10 cellular contexts compared by ENCODE assay signal in the genomic region with DNA sequence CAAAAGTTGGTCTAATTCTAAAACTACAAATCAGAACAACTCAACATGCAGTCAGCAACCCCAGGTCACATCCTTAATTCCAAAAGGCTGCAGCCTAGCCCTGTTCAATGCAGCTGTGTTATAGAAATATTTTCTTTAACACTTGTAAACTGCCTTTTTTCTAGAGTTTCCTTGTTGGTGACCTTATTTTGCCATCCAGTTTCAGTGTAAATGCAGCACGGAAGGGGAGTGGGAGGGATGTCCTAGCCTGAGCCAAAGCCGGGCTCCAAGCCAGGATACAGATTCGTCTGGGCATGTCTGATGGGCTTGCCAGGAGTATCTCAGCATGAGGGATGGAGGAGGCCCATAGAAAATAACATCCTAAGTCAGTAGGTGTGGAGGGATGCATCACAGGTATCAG. TPM values are rescaled to one million over a fixed set of nuclear protein-coding genes. Genes with fewer than 3 reads are reported as not detected.
A peak's percentile ranks its signal among the peaks of the same experiment; 100 is the strongest.
DNase-seq lines count a peak whose midpoint lies in the region; ATAC-seq, FAIRE-seq and TF ChIP-seq lines count a peak whose summit lies in the region.
"Had no signal": no experiment of that assay in that cellular context is flagged by ENCODE, and none has a peak within 500 bp of the region (broad histone marks: within the 10 kb centered on the region; RNA-seq: fewer than 3 reads in every experiment).

No MANE protein-coding gene starts in this region.

- no peak overlapping the region for H3K4me2 ChIP-seq in H1 (ENCODE audit: insufficient read depth in 1 of 2, low read depth in 2 of 2, low read length in 2 of 2)

- no peaks in the 10 kb centered on the region for H3K23me2 ChIP-seq in H1 (ENCODE audit: low read depth, low read length)

- TF ChIP-seq EP300 in H1 (IDR thresholded peaks at IDR 0.05; ENCODE audit: borderline replicate concordance in 1 of 2, low read depth in 2 of 2, low read length in 2 of 2): no peak
- no peak for TF ChIP-seq EP300 in tibial nerve (IDR thresholded peaks at IDR 0.05)

- DNase-seq in DMS153 (lab: John Stamatoyannopoulos, UW) (peak; percentile 65), NCI-H446 (lab: John Stamatoyannopoulos, UW) (peak; percentile 83 to 88), H1 (ENCODE audit: low read depth in 1 of 2, low spot score in 2 of 2) (no peak), occipital lobe (lab: John Stamatoyannopoulos, UW) (peak; percentile 59), AG08395 (ENCODE audit: low spot score) (no peak), tibial nerve (ENCODE audit: low spot score in 2 of 2) (no peak), EL (no peak)
- DNase-seq: activated CD4-positive, alpha-beta T cell treated with anti-CD3 and anti-CD28 coated beads, Interleukin-2, amount 50 U/mL, for 4 hours; PC-3 had no signal

- H4K91ac ChIP-seq in H1 (replicated peaks; ENCODE audit: insufficient read length, low read length): no peak overlapping the region

- no peaks in the 10 kb centered on the region for H3K9me3 ChIP-seq in H1 (ENCODE audit: insufficient read depth in 2 of 2, low read depth in 1 of 2, low read length in 1 of 2)
- no peaks in the 10 kb centered on the region for H3K9me3 ChIP-seq in tibial nerve

- H4K5ac ChIP-seq in H1 (ENCODE audit: insufficient read length, low read depth, low read length): no peak overlapping the region

- no peak overlapping the region for H3K27ac ChIP-seq in H1 (ENCODE audit: low read depth, low read length)
- H3K27ac ChIP-seq in tibial nerve: no peak overlapping the region

- no peak for ATAC-seq in GM18505 (IDR thresholded peaks at IDR 0.05; ENCODE audit: unreplicated experiment)
- ATAC-seq: PC-3 had no signal

- H3K56ac ChIP-seq in H1 (replicated peaks; ENCODE audit: insufficient read length, low read depth, low read length): no peak overlapping the region

- H2BK5ac ChIP-seq in H1 (ENCODE audit: low read depth, low read length): 0 out of 2 replicates have a peak overlapping the region, but pooled peaks have one; percentile 7

- POLR2A ChIA-PET in H1 (lab: Charles Lee; ENCODE audit: partially characterized antibody): no interaction called here

- no peak overlapping the region for H2BK120ac ChIP-seq in H1 (replicated peaks; ENCODE audit: low read depth, low read length)

- no peaks in the 10 kb centered on the region for H4K20me1 ChIP-seq in H1 (replicated peaks in 1 of 2; ENCODE audit: control insufficient read depth in 1 of 2, insufficient read depth in 2 of 2, low read length in 2 of 2)

- no peak overlapping the region for H3K18ac ChIP-seq in H1 (ENCODE audit: extremely low read depth, low read length)

- H3K14ac ChIP-seq in H1 (ENCODE audit: insufficient read length): no peak overlapping the region

- no peak overlapping the region for H2BK20ac ChIP-seq in H1 (ENCODE audit: low read length)

- CTCF ChIA-PET in H1 (lab: Charles Lee; ENCODE audit: partially characterized antibody): interaction anchor here (0.8 kb wide), 1 partner anchor 97 kb away, joined by 3 read pairs; no protein-coding TSS in a partner anchor

- H3K79me1 ChIP-seq in H1 (ENCODE audit: low read depth, low read length): no peaks in the 10 kb centered on the region

- TF ChIP-seq CTCF in H1 (IDR thresholded peaks at IDR 0.05; ENCODE audit: control extremely low read depth in 1 of 3, insufficient read depth in 1 of 3, low read depth in 1 of 3, low read length in 3 of 3) (no peak), tibial nerve (IDR thresholded peaks at IDR 0.05) (no peak)

- H2AFZ ChIP-seq in H1 (ENCODE audit: low read length): peak overlapping the region; percentile 91

- H3K36me3 ChIP-seq in H1 (ENCODE audit: control insufficient read depth in 2 of 4, insufficient read depth in 4 of 4, low read length in 3 of 4): no peaks in the 10 kb centered on the region
- H3K36me3 ChIP-seq in tibial nerve: no peaks in the 10 kb centered on the region

- H3K27me3 ChIP-seq in H1 (replicated peaks in 1 of 4; ENCODE audit: control insufficient read depth in 3 of 4, extremely low read depth in 1 of 4, insufficient read depth in 3 of 4, low read length in 3 of 4) (no peaks in the 10 kb centered on the region; a peak in 1 of 7 replicates), tibial nerve (no peaks in the 10 kb centered on the region)

- TF ChIP-seq POLR2A in H1 (IDR thresholded peaks at IDR 0.05; ENCODE audit: control extremely low read depth in 1 of 2, low read depth in 2 of 2, low read length in 2 of 2) (no peak), GM18505 (IDR thresholded peaks at IDR 0.05; ENCODE audit: borderline replicate concordance, extremely low read depth, insufficient read depth, insufficient read length) (no peak), tibial nerve (IDR thresholded peaks at IDR 0.05) (no peak)

- H3K4me3 ChIP-seq in H1 (ENCODE audit: extremely low read depth in 1 of 4, insufficient read depth in 2 of 4, low read depth in 3 of 4, low read length in 4 of 4): no peak overlapping the region
- no peak overlapping the region for H3K4me3 ChIP-seq in tibial nerve

- no peak overlapping the region for H2BK15ac ChIP-seq in H1 (ENCODE audit: low read length)

- no peak overlapping the region for H3K4ac ChIP-seq in H1 (replicated peaks; ENCODE audit: insufficient read length, low read depth, low read length)

- no peak overlapping the region for H2BK12ac ChIP-seq in H1 (ENCODE audit: low read depth, low read length)

- H3K4me1 ChIP-seq in H1 (replicated peaks in 1 of 4; ENCODE audit: control insufficient read depth in 3 of 4, insufficient read depth in 4 of 4, low read length in 3 of 4) (no peaks in the 10 kb centered on the region; a peak in 1 of 7 replicates), tibial nerve (peaks cover 0 to 45% (median 15%) of the 10 kb centered on the region in 4 donors)

- H4K8ac ChIP-seq in H1 (ENCODE audit: extremely low read depth, insufficient read depth, low read length): no peak overlapping the region

- H2AK5ac ChIP-seq in H1 (ENCODE audit: low read depth, low read length): no peak overlapping the region

- H3K23ac ChIP-seq in H1 (ENCODE audit: insufficient read length): no peak overlapping the region

- H3K9ac ChIP-seq in H1 (replicated peaks in 1 of 4; ENCODE audit: extremely low read depth in 1 of 4, low read depth in 3 of 4, low read length in 3 of 4): no peak overlapping the region

- FAIRE-seq in H1 (lab: Jason Lieb, UNC): no peak

- no peak for TF ChIP-seq RAD21 in H1 (IDR thresholded peaks at IDR 0.05 in 1 of 2, conservative IDR thresholded peaks at IDR 0.05 in 1 of 2; ENCODE audit: low read depth in 2 of 2, low read length in 2 of 2)

- H3K79me2 ChIP-seq in H1 (ENCODE audit: control insufficient read depth in 1 of 2, insufficient read depth in 2 of 2, low read length in 2 of 2): no peaks in the 10 kb centered on the region

- 68% methylated on average over 3 of the region's 3 CpGs; no CpG with 5 or more reads in 1 of the 2 experiments for WGBS in H1 (ENCODE audit: extremely low coverage in 1 of 2, insufficient coverage in 1 of 2, insufficient read length in 1 of 2, insufficient replicate concordance in 2 of 2, low coverage in 1 of 2, low lambda C conversion rate in 2 of 2, missing lambda C conversion rate in 1 of 2), 2 experiments
- WGBS in tibial nerve, 2 donors: 9 to 12% methylated on average over 3 of the region's 3 CpGs

TF ChIP-seq in H1, 55 proteins besides CTCF, POLR2A, EP300 and RAD21:
- TF ChIP-seq SP1 (IDR thresholded peaks at IDR 0.05; ENCODE audit: low read depth, low read length): no peak
- no peak for TF ChIP-seq BCL11A (IDR thresholded peaks at IDR 0.05; ENCODE audit: low read depth in 2 of 2, low read length in 2 of 2)

RNA-seq across cellular contexts. Expression of a gene that starts 17.7 kb away (rescaled TPM):
- total RNA-seq in H1 (2021; fragmentation: NEBNext Ultra II Directional; extraction: Animal tissue kit (Norgen Biotek cat#: 25700)): 85.1 and 92.1 TPM in 2 replicates
- 20.2 and 31.0 TPM in 2 replicates for polyA plus RNA-seq in H1 (2011; rRNA removed)
- polyA plus RNA-seq in H1 (2011; cell fraction: cytosol; rRNA removed): 29.7 TPM
- 35.4 TPM for polyA plus RNA-seq in H1 (2011; cell fraction: nucleus; rRNA removed)
- polyA plus RNA-seq in H1 (2012, experiment 1 of 2): 31.0 to 46.1 TPM (median 39.0 TPM) in 4 replicates
- 2.5 TPM for polyA plus RNA-seq in H1 (2012, experiment 2 of 2)
- 28.3 TPM for polyA plus RNA-seq in H1 (2013, experiment 1 of 2)
- 28.7 TPM for polyA plus RNA-seq in H1 (2013, experiment 2 of 2)
- polyA minus RNA-seq in H1 (2011; rRNA and poly(A)+ RNA removed): 119 and 166 TPM in 2 replicates
- polyA minus RNA-seq in H1 (2011; cell fraction: cytosol; rRNA and poly(A)+ RNA removed): 54.6 TPM
- polyA minus RNA-seq in H1 (2011; cell fraction: nucleus; rRNA and poly(A)+ RNA removed): 158 TPM
- total RNA-seq in occipital lobe (215 TPM), tibial nerve (100 to 1,000 TPM in 3 of 4 donors, 10 to 100 TPM in 1; 72.5 to 152 (median 128) TPM)

Comparison
In these comparisons a context has a peak if more than half of its experiments do, and no peak if none do; other contexts are left out.
1. DNase-seq: peak in DMS153 (single experiment), NCI-H446 (2 of 2) and occipital lobe (single experiment); none in H1 (0 of 2), AG08395 (single experiment), tibial nerve (0 of 2) and EL (single experiment).